In the genomic region with DNA sequence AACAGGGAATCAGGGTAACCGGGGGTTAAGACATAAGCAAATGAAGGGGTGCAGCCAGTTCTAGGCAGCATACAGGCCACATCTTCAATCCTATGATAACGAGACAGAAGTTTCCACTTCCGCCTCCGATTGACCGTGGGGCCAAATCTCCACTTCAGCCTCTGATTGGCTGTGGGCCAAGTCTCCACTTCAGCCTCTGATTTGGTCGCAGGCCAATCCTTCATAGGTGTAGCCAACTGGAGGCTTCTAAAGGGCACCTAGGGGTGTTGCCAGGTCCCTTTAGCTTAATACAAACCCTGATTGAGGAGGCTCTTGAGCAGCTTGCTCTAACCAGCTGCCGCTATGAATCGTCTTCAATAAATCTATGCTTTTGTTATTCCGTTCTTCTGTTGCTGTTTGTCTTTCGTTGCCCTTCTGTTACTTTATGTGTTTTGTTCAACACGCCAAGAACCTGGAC, we compare ENCODE assay signal across 10 cellular contexts. TPM values are rescaled to one million over a fixed set of nuclear protein-coding genes. Genes with fewer than 3 reads are reported as not detected.
A peak's percentile ranks its signal among the peaks of the same experiment; 100 is the strongest.
DNase-seq lines count a peak whose midpoint lies in the region; ATAC-seq, FAIRE-seq and TF ChIP-seq lines count a peak whose summit lies in the region.
"Had no signal": no experiment of that assay in that cellular context is flagged by ENCODE, and none has a peak within 500 bp of the region (broad histone marks: within the 10 kb centered on the region; RNA-seq: fewer than 3 reads in every experiment).

No MANE protein-coding gene starts in this region.

- peaks cover 5 to 31% (median 21%) of the 10 kb centered on the region in 4 donors for H3K4me1 Mint-ChIP-seq in CD4-positive, CD25-positive, alpha-beta regulatory T cell

- no peak overlapping the region for H3K9ac ChIP-seq in colonic mucosa (ENCODE audit: low read depth in 2 of 2, low read length in 2 of 2)

- H3K27ac ChIP-seq in CD4-positive, CD25-positive, alpha-beta regulatory T cell (ENCODE audit: insufficient read depth, low read length, poor library complexity, severe bottlenecking): no peak overlapping the region
- H3K27ac ChIP-seq in colonic mucosa (no peak overlapping the region), small intestine (ENCODE audit: low read depth in 1 of 2, low read length in 1 of 2) (no peak overlapping the region)

- peaks cover 13% of the 10 kb centered on the region for H3K4me1 ChIP-seq in CD4-positive, CD25-positive, alpha-beta regulatory T cell (ENCODE audit: control insufficient read depth, insufficient read depth, low read length, poor library complexity, severe bottlenecking)
- peaks cover 3% of the 10 kb centered on the region for H3K4me1 ChIP-seq in colonic mucosa
- H3K4me1 ChIP-seq in small intestine (ENCODE audit: control insufficient read depth in 2 of 2, insufficient read depth in 1 of 2, low read depth in 1 of 2, low read length in 1 of 2): peaks cover 3 to 9% of the 10 kb centered on the region in 2 donors

- no peaks in the 10 kb centered on the region for H3K9me3 ChIP-seq in CD4-positive, CD25-positive, alpha-beta regulatory T cell (ENCODE audit: control insufficient read depth in 2 of 2, low read length in 2 of 2)
- H3K9me3 ChIP-seq in colonic mucosa: no peaks in the 10 kb centered on the region
- H3K9me3 ChIP-seq in small intestine (ENCODE audit: control insufficient read depth, low read depth): no peaks in the 10 kb centered on the region

- WGBS in small intestine, 3 donors: 37 to 42% (median 41%) methylated on average over 11 of the region's 11 CpGs

- peak overlapping the region in 1 of 4 donors; percentile 69 for H3K4me3 Mint-ChIP-seq in CD4-positive, CD25-positive, alpha-beta regulatory T cell

- FAIRE-seq in small intestine (lab: Jason Lieb, UNC): no peak
- FAIRE-seq: G401.6 had no signal

- H3K27me3 ChIP-seq in CD4-positive, CD25-positive, alpha-beta regulatory T cell (ENCODE audit: control insufficient read depth, insufficient read depth, low read length): no peaks in the 10 kb centered on the region
- H3K27me3 ChIP-seq in colonic mucosa (no peaks in the 10 kb centered on the region), small intestine (ENCODE audit: control insufficient read depth in 2 of 2, insufficient read depth in 2 of 2, low read length in 2 of 2) (no peaks in the 10 kb centered on the region)

- peak in 1 of 2 donors; percentile 16 for ATAC-seq in CD4-positive, CD25-positive, alpha-beta regulatory T cell (ENCODE audit: low read depth in 2 of 2)
- peak; percentile 39 for ATAC-seq in GM21825 (IDR thresholded peaks at IDR 0.05; ENCODE audit: unreplicated experiment)
- ATAC-seq in GM21381 (IDR thresholded peaks at IDR 0.05; ENCODE audit: unreplicated experiment): no peak

- peak in 2 of 3 donors; percentile 16 to 41 for DNase-seq in CD4-positive, CD25-positive, alpha-beta regulatory T cell
- DNase-seq in NCI-H2196 (lab: John Stamatoyannopoulos, UW; ENCODE audit: unreplicated experiment) (peak; percentile 98), colonic mucosa (peak; percentile 59), small intestine (peak; percentile 88), GM19240 (ENCODE audit: insufficient read length, low spot score) (no peak), amniotic stem cell (lab: John Stamatoyannopoulos, UW) (no peak)

- H3K9me3 Mint-ChIP-seq in CD4-positive, CD25-positive, alpha-beta regulatory T cell: no peaks in the 10 kb centered on the region

- TF ChIP-seq CTCF in colonic mucosa (IDR thresholded peaks at IDR 0.05): no peak

- H3K27ac Mint-ChIP-seq in CD4-positive, CD25-positive, alpha-beta regulatory T cell: no peak overlapping the region

- intact Hi-C loops in colonic mucosa (cut with DNase I): no loop called here

- H3K36me3 Mint-ChIP-seq in CD4-positive, CD25-positive, alpha-beta regulatory T cell: peaks cover 6% of the 10 kb centered on the region

- no peaks in the 10 kb centered on the region for H3K27me3 Mint-ChIP-seq in CD4-positive, CD25-positive, alpha-beta regulatory T cell

- no peak overlapping the region for H3K4me3 ChIP-seq in CD4-positive, CD25-positive, alpha-beta regulatory T cell (ENCODE audit: low read depth, low read length)
- H3K4me3 ChIP-seq in colonic mucosa: no peak overlapping the region
- no peak overlapping the region for H3K4me3 ChIP-seq in small intestine (ENCODE audit: low read depth in 1 of 2, low read length in 2 of 2)

- H3K36me3 ChIP-seq in CD4-positive, CD25-positive, alpha-beta regulatory T cell (ENCODE audit: control insufficient read depth, insufficient read depth, low read length): no peaks in the 10 kb centered on the region
- no peaks in the 10 kb centered on the region for H3K36me3 ChIP-seq in colonic mucosa
- H3K36me3 ChIP-seq in small intestine (ENCODE audit: control insufficient read depth in 2 of 2, insufficient read depth in 2 of 2, low read length in 2 of 2): no peaks in the 10 kb centered on the region

RNA-seq across cellular contexts. Expression of gene ERGIC3, which starts 2.1 kb away (rescaled TPM):
- 132 TPM for total RNA-seq in CD4-positive, CD25-positive, alpha-beta regulatory T cell
- polyA plus RNA-seq in CD4-positive, CD25-positive, alpha-beta regulatory T cell: 100 to 1,000 TPM; 121 to 138 (median 131) TPM
- total RNA-seq in colonic mucosa: 100 to 1,000 TPM; 233 to 270 TPM
- 100 to 1,000 TPM; 198 to 242 (median 209) TPM for polyA plus RNA-seq in small intestine

RNA-seq across cellular contexts. Expression of gene C20orf173, which starts 10.3 kb away (rescaled TPM):
- total RNA-seq in CD4-positive, CD25-positive, alpha-beta regulatory T cell: not detected
- not detected for polyA plus RNA-seq in CD4-positive, CD25-positive, alpha-beta regulatory T cell
- not detected for total RNA-seq in colonic mucosa
- polyA plus RNA-seq in small intestine: not detected
- total RNA-seq: liver had no signal
- polyA plus RNA-seq: liver had no signal

Comparison
In these comparisons a context has a peak if more than half of its experiments do, and no peak if none do; other contexts are left out.
1. DNase-seq: peak in CD4-positive, CD25-positive, alpha-beta regulatory T cell (2 of 3), NCI-H2196 (single experiment), colonic mucosa (single experiment) and small intestine (single experiment); none in GM19240 (single experiment) and amniotic stem cell (single experiment).